In genomic region chr3:12633108-12633507, GRCh38 we compare ENCODE assay signal across 18 cellular contexts. TPM values are rescaled to one million over a fixed set of nuclear protein-coding genes. Genes with fewer than 3 reads are reported as not detected.
DNase-seq lines count a peak whose midpoint lies in the region; ATAC-seq, FAIRE-seq and TF ChIP-seq lines count a peak whose summit lies in the region.
"Had no signal": no experiment of that assay in that cellular context is flagged by ENCODE, and none has a peak within 500 bp of the region (broad histone marks: within the 10 kb centered on the region; RNA-seq: fewer than 3 reads in every experiment).

No MANE protein-coding gene starts in this region.

- H3K18ac ChIP-seq in trophoblast cell (ENCODE audit: low read length): no peak overlapping the region

- intact Hi-C loops in left ventricle myocardium inferior (cut with micrococcal nuclease) (no loop called here), cardiac septum (cut with DNase I) (no loop called here)

- H3K27ac ChIP-seq in left ventricle myocardium inferior (replicated peaks): peak overlapping the region; percentile 87
- no peak overlapping the region for H3K27ac ChIP-seq in trophoblast cell (ENCODE audit: low read depth, low read length)

- H3K4me2 ChIP-seq in trophoblast cell (ENCODE audit: low read length): no peak overlapping the region

- H2BK120ac ChIP-seq in trophoblast cell (ENCODE audit: insufficient read depth, low read length, poor library complexity): no peak overlapping the region

- no peak overlapping the region for H2BK12ac ChIP-seq in trophoblast cell (ENCODE audit: low read length)

- CTCF ChIA-PET in activated naive CD4-positive, alpha-beta T cell treated with anti-CD3 and anti-CD28 coated beads, Interleukin-2, amount 10 ng/mL, durations not matched to agents 7 days and 5 days (lab: Charles Lee): interaction anchor here (0.9 kb wide), 1 partner anchor 13 kb away, joined by 3 read pairs; no protein-coding TSS in a partner anchor

- H3K14ac ChIP-seq in trophoblast cell (ENCODE audit: low read length): no peak overlapping the region

- H3K27me3 ChIP-seq in left ventricle myocardium inferior (ENCODE audit: low read depth) (no peaks in the 10 kb centered on the region), trophoblast cell (ENCODE audit: insufficient read depth, low read length) (no peaks in the 10 kb centered on the region)

- no peaks in the 10 kb centered on the region for H3K79me1 ChIP-seq in trophoblast cell (ENCODE audit: low read length)

- H3K4me1 ChIP-seq in left ventricle myocardium inferior (peaks cover 72% of the 10 kb centered on the region), trophoblast cell (ENCODE audit: control insufficient read depth in 1 of 2, insufficient read depth in 2 of 2, low read length in 2 of 2) (peaks cover 4% of the 10 kb centered on the region in 2 experiments)

- peak overlapping the region; percentile 62 for H3K4ac ChIP-seq in trophoblast cell (ENCODE audit: low read depth, low read length)

- no peak overlapping the region for H4K12ac ChIP-seq in trophoblast cell (ENCODE audit: low read depth, low read length)

- H4K8ac ChIP-seq in trophoblast cell (ENCODE audit: low read depth, low read length): no peak overlapping the region

- no peak overlapping the region for H3K23ac ChIP-seq in trophoblast cell (ENCODE audit: low read length)

- H3K27me3 Mint-ChIP-seq in activated naive CD8-positive, alpha-beta T cell treated with anti-CD3 and anti-CD28 coated beads, Interleukin-2, amount 50 U/mL, for 24 hours: no peaks in the 10 kb centered on the region
- H3K27me3 Mint-ChIP-seq in activated naive CD4-positive, alpha-beta T cell treated with anti-CD3 and anti-CD28 coated beads, Interleukin-2, amount 10 ng/mL, durations not matched to agents 7 days and 5 days: no peaks in the 10 kb centered on the region
- H3K27me3 Mint-ChIP-seq: CD4-positive, alpha-beta memory T cell had no signal

- H2BK5ac ChIP-seq in trophoblast cell (ENCODE audit: low read depth, low read length, poor library complexity): no peak overlapping the region

- peaks cover 15% of the 10 kb centered on the region for H3K36me3 Mint-ChIP-seq in activated naive CD8-positive, alpha-beta T cell treated with anti-CD3 and anti-CD28 coated beads, Interleukin-2, amount 50 U/mL, for 24 hours (ENCODE audit: low read depth)
- H3K36me3 Mint-ChIP-seq in activated naive CD4-positive, alpha-beta T cell treated with anti-CD3 and anti-CD28 coated beads, Interleukin-2, amount 10 ng/mL, durations not matched to agents 7 days and 5 days: peaks cover 24% of the 10 kb centered on the region

- H2AFZ ChIP-seq in trophoblast cell (ENCODE audit: insufficient read depth, low read length, poor library complexity): no peak overlapping the region

- WGBS in trophoblast cell (ENCODE audit: extremely low coverage, insufficient coverage, insufficient read length): no CpG with 5 or more reads among the region's 4 CpGs

- no peaks in the 10 kb centered on the region for H3K36me3 ChIP-seq in left ventricle myocardium inferior
- H3K36me3 ChIP-seq in trophoblast cell (ENCODE audit: control insufficient read depth in 1 of 2, insufficient read depth in 2 of 2, low read length in 2 of 2): peaks cover 4% of the 10 kb centered on the region in 2 experiments

- peaks cover 13% of the 10 kb centered on the region for H3K79me2 ChIP-seq in trophoblast cell (ENCODE audit: control insufficient read depth, insufficient read depth, low read length, poor library complexity)

- peaks cover 49% of the 10 kb centered on the region for H3K4me1 Mint-ChIP-seq in activated naive CD8-positive, alpha-beta T cell treated with anti-CD3 and anti-CD28 coated beads, Interleukin-2, amount 50 U/mL, for 24 hours
- H3K4me1 Mint-ChIP-seq in activated naive CD4-positive, alpha-beta T cell treated with anti-CD3 and anti-CD28 coated beads, Interleukin-2, amount 10 ng/mL, durations not matched to agents 7 days and 5 days: peaks cover 9% of the 10 kb centered on the region

- no peak overlapping the region for H3K9ac ChIP-seq in trophoblast cell (ENCODE audit: low read length)

- H3K4me3 Mint-ChIP-seq in activated naive CD8-positive, alpha-beta T cell treated with anti-CD3 and anti-CD28 coated beads, Interleukin-2, amount 50 U/mL, for 24 hours: peak overlapping the region; percentile 11
- H3K4me3 Mint-ChIP-seq in activated naive CD4-positive, alpha-beta T cell treated with anti-CD3 and anti-CD28 coated beads, Interleukin-2, amount 10 ng/mL, durations not matched to agents 7 days and 5 days: no peak overlapping the region

- H3K27ac Mint-ChIP-seq in activated naive CD8-positive, alpha-beta T cell treated with anti-CD3 and anti-CD28 coated beads, Interleukin-2, amount 50 U/mL, for 24 hours: no peak overlapping the region
- H3K27ac Mint-ChIP-seq in activated naive CD4-positive, alpha-beta T cell treated with anti-CD3 and anti-CD28 coated beads, Interleukin-2, amount 10 ng/mL, durations not matched to agents 7 days and 5 days: no peak overlapping the region

- H3K9me3 Mint-ChIP-seq in activated naive CD8-positive, alpha-beta T cell treated with anti-CD3 and anti-CD28 coated beads, Interleukin-2, amount 50 U/mL, for 24 hours: no peaks in the 10 kb centered on the region
- no peaks in the 10 kb centered on the region for H3K9me3 Mint-ChIP-seq in activated naive CD4-positive, alpha-beta T cell treated with anti-CD3 and anti-CD28 coated beads, Interleukin-2, amount 10 ng/mL, durations not matched to agents 7 days and 5 days

- no peak for FAIRE-seq in RCC 7860 (lab: Jason Lieb, UNC)
- FAIRE-seq: G401.6, GM12892, H54 had no signal

- ATAC-seq in activated naive CD8-positive, alpha-beta T cell treated with anti-CD3 and anti-CD28 coated beads, Interleukin-2, amount 50 U/mL, for 24 hours: no peak

- TF ChIP-seq CTCF in left ventricle myocardium inferior (IDR thresholded peaks at IDR 0.05; ENCODE audit: borderline replicate concordance): no peak

- no peak overlapping the region for H4K91ac ChIP-seq in trophoblast cell (ENCODE audit: low read depth, low read length)

- no peaks in the 10 kb centered on the region for H3K9me3 ChIP-seq in left ventricle myocardium inferior (replicated peaks)
- no peaks in the 10 kb centered on the region for H3K9me3 ChIP-seq in trophoblast cell (ENCODE audit: insufficient read depth, low read depth, low read length)
- H3K9me3 ChIP-seq: HAP-1 had no signal

- H3K4me3 ChIP-seq in left ventricle myocardium inferior (no peak overlapping the region), trophoblast cell (ENCODE audit: low read depth, low read length) (no peak overlapping the region)
- H3K4me3 ChIP-seq: HAP-1 had no signal

- no peak overlapping the region for H2AK5ac ChIP-seq in trophoblast cell (ENCODE audit: low read length)

- DNase-seq in left ventricle myocardium inferior (no peak), cardiac septum (ENCODE audit: low spot score) (no peak), trophoblast cell (no peak), RCC 7860 (ENCODE audit: low spot score) (no peak), NCI-H1930 (lab: John Stamatoyannopoulos, UW) (no peak)
- no peak for DNase-seq in activated naive CD8-positive, alpha-beta T cell treated with anti-CD3 and anti-CD28 coated beads, Interleukin-2, amount 50 U/mL, for 24 hours
- DNase-seq in activated naive CD4-positive, alpha-beta T cell treated with anti-CD3 and anti-CD28 coated beads, Interleukin-2, amount 10 ng/mL, durations not matched to agents 7 days and 5 days: no peak
- DNase-seq: C1 segment of cervical spinal cord; Calu3; CD4-positive, alpha-beta memory T cell; COR-L47; DMS153; DND-41; GOT3 had no signal

RNA-seq across cellular contexts. Expression of gene RAF1, which starts 30.8 kb away (rescaled TPM):
- total RNA-seq in left ventricle myocardium inferior (137 TPM), cardiac septum (118 TPM)
- 56.2 and 59.5 TPM in 2 replicates for polyA plus RNA-seq in trophoblast cell (2013)
